12 cellular contexts compared by ENCODE assay signal in the genomic region with DNA sequence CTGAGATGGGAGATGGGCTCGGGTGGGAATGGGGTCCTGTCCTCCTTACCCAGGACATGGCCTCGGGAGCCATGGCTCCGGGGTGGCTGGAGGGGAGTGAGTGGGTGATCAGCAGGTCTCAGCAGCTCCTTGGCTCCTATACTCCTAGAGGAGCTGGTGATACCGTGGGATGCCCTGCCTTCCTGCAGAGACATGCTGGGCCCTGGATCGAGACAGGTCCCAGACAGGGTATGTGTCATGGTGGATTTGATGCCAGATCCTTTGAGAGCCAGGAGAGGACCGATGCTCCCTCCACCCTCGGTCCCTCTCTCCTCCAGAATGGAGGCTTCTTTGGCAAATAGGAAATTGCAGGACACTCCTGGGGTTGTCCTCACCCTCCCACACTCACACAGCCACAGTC. TPM values are rescaled to one million over a fixed set of nuclear protein-coding genes. Genes with fewer than 3 reads are reported as not detected.
DNase-seq lines count a peak whose midpoint lies in the region; ATAC-seq, FAIRE-seq and TF ChIP-seq lines count a peak whose summit lies in the region.
"Not testable (repeated sequence)": the region's sequence is repeated elsewhere in the genome, so short reads cannot be mapped to it uniquely, and the experiment has no call there.
"Had no signal": no experiment of that assay in that cellular context is flagged by ENCODE, and none has a peak within 500 bp of the region (broad histone marks: within the 10 kb centered on the region; RNA-seq: fewer than 3 reads in every experiment).

No MANE protein-coding gene starts in this region.

- not testable (repeated sequence) for H3K9me3 ChIP-seq in A549; GM23248 (ENCODE audit: low read depth)

- H4K5ac ChIP-seq in mesendoderm (ENCODE audit: low read length) = not testable (repeated sequence)

- not testable (repeated sequence) for TF ChIP-seq POLR2A in A549 (IDR thresholded peaks at IDR 0.05; ENCODE audit: low read length)

- 67% methylated on average over 7 of the region's 7 CpGs for WGBS in A549 (ENCODE audit: missing lambda C conversion rate)
- 10 to 33% methylated on average over 5 to 7 of the region's 7 CpGs for WGBS in GM23248 (ENCODE audit: low coverage in 1 of 2, low lambda C conversion rate in 2 of 2, missing lambda C conversion rate in 2 of 2), 2 experiments
- no CpG with 5 or more reads among the region's 7 CpGs for WGBS in mesendoderm (ENCODE audit: extremely low coverage, insufficient coverage, low lambda C conversion rate)

- in situ Hi-C loops in GM23248 (cut with MboI) = not testable (repeated sequence)

- DNase-seq in A549 (ENCODE audit: low read depth in 1 of 2, low spot score in 1 of 2); RWPE1 (ENCODE audit: low spot score); foreskin keratinocyte; mesendoderm; urothelium cell line (ENCODE audit: low spot score): not testable (repeated sequence)
- DNase-seq in GM23248 = peak; percentile 36
- peak; percentile 65 for DNase-seq in bronchial epithelial cell (ENCODE audit: low read depth)

- H3K4me1 ChIP-seq in A549 = peaks cover 39% of the 10 kb centered on the region
- not testable (repeated sequence) for H3K4me1 ChIP-seq in GM23248 (ENCODE audit: insufficient read depth); foreskin keratinocyte; mesendoderm (ENCODE audit: control insufficient read depth, low read depth, low read length)

- not testable (repeated sequence) for H3F3A ChIP-seq in GM23248 (ENCODE audit: insufficient read depth)

- H3K79me1 ChIP-seq in mesendoderm (ENCODE audit: low read length) = not testable (repeated sequence)

- ATAC-seq in A549 (peak; percentile 28 to 49; a peak in 5 of 6 replicates), foreskin keratinocyte (peak; percentile 21)

- H2BK5ac ChIP-seq in mesendoderm (ENCODE audit: low read length) = not testable (repeated sequence)

- H3K23ac ChIP-seq in mesendoderm (ENCODE audit: low read length) = not testable (repeated sequence)

- H3K4me2 ChIP-seq in A549; GM23248 (ENCODE audit: unreplicated experiment); mesendoderm (ENCODE audit: low read length): not testable (repeated sequence)

- not testable (repeated sequence) for H3K9me2 ChIP-seq in GM23248 (ENCODE audit: insufficient read depth)

- H3K27me3 ChIP-seq in GM23248 (replicated peaks; ENCODE audit: insufficient read depth) (peaks cover 49% of the 10 kb centered on the region), bronchial epithelial cell (ENCODE audit: control insufficient read depth, insufficient read depth, low read length) (peaks cover 17% of the 10 kb centered on the region), foreskin keratinocyte (peaks cover 60% of the 10 kb centered on the region)
- not testable (repeated sequence) for H3K27me3 ChIP-seq in mesendoderm (ENCODE audit: insufficient read depth, low read length, poor library complexity)

- H2AFZ ChIP-seq in GM23248 = not testable (repeated sequence)

- POLR2A ChIA-PET in A549 (lab: Yijun Ruan, JAX); RWPE1 (lab: Yijun Ruan, JAX; ENCODE audit: low non-redundant PET): not testable (repeated sequence)

- not testable (repeated sequence) for TF ChIP-seq CTCF in A549 (IDR thresholded peaks at IDR 0.05); RWPE1 (conservative IDR thresholded peaks at IDR 0.05; ENCODE audit: low read depth); bronchial epithelial cell (IDR thresholded peaks at IDR 0.05; ENCODE audit: insufficient read depth, low read length, severe bottlenecking); foreskin keratinocyte (conservative IDR thresholded peaks at IDR 0.05)

- not testable (repeated sequence) for TF ChIP-seq RAD21 in A549 (conservative IDR thresholded peaks at IDR 0.05 in 1 of 2, IDR thresholded peaks at IDR 0.05 in 1 of 2)

- not testable (repeated sequence) for H2AK5ac ChIP-seq in mesendoderm (ENCODE audit: low read length)

- H3K79me2 ChIP-seq in GM23248 (ENCODE audit: insufficient read depth); mesendoderm (ENCODE audit: control insufficient read depth, insufficient read depth, low read length): not testable (repeated sequence)

- CTCF ChIA-PET in A549 (lab: Yijun Ruan, JAX) = interaction anchor here (0.7 to 19.2 kb wide), 7 partner anchors 32 to 236 kb away, joined by 4 to 854 read pairs (median 80); a partner anchor contains a TSS
- CTCF ChIA-PET in RWPE1 (lab: Yijun Ruan, JAX) = not testable (repeated sequence)

- H3K18ac ChIP-seq in mesendoderm (ENCODE audit: low read length) = not testable (repeated sequence)

- not testable (repeated sequence) for H2BK120ac ChIP-seq in mesendoderm (ENCODE audit: low read depth, low read length)

- H3K56ac ChIP-seq in mesendoderm (ENCODE audit: low read length) = peak overlapping the region; percentile 37

- H4K20me1 ChIP-seq in GM23248 (ENCODE audit: insufficient read depth) = not testable (repeated sequence)

- not testable (repeated sequence) for H3K9ac ChIP-seq in GM23248; mesendoderm (ENCODE audit: low read length)

- not testable (repeated sequence) for TF ChIP-seq EP300 in A549 (IDR thresholded peaks at IDR 0.05)

- not testable (repeated sequence) for H2BK15ac ChIP-seq in mesendoderm (replicated peaks; ENCODE audit: low read depth)

- not testable (repeated sequence) for H3K36me3 ChIP-seq in GM23248 (ENCODE audit: low read depth); bronchial epithelial cell (ENCODE audit: control insufficient read depth, insufficient read depth, low read length); mesendoderm (ENCODE audit: control insufficient read depth, insufficient read depth, low read length)

- H3K27ac ChIP-seq in A549 = peak overlapping the region; percentile 10 to 72; a peak in 4 of 6 replicates
- not testable (repeated sequence) for H3K27ac ChIP-seq in GM23248; foreskin keratinocyte; mesendoderm (ENCODE audit: low read depth, low read length)
- H3K27ac ChIP-seq in RWPE1 = peak overlapping the region; percentile 69

- FAIRE-seq in A549 (lab: Jason Lieb, UNC) (peak; percentile 39), bronchial epithelial cell (lab: Jason Lieb, UNC) (peak; percentile 75), urothelium cell line (lab: Jason Lieb, UNC) (peak; percentile 9)

- not testable (repeated sequence) for H3K4ac ChIP-seq in mesendoderm (ENCODE audit: low read depth, low read length)

- H4K8ac ChIP-seq in mesendoderm (ENCODE audit: low read depth, low read length) = not testable (repeated sequence)

- H3K4me3 ChIP-seq in A549; GM23248; bronchial epithelial cell (ENCODE audit: low read depth, low read length); mesendoderm (ENCODE audit: low read length): not testable (repeated sequence)

RNA-seq across cellular contexts. Expression of a gene that starts 32.0 kb away (rescaled TPM):
- polyA plus RNA-seq in A549 (2011; rRNA removed) (0.70 and 0.88 TPM in 2 replicates), A549 (2017; fragmentation: RNase III; extraction: RNeasy Plus Mini Kit Qiagen cat#74134 plus additional on column Dnase treatment) (1.0 to 1.9 TPM (median 1.1 TPM) in 3 replicates), GM23248 (2016; fragmentation: Nextera tagmentation; extraction: Ambion mirVana) (not detected in 2 replicates), foreskin keratinocyte (0.52 and 1.6 TPM in 2 replicates)
- polyA plus RNA-seq in A549 (2012; cell fraction: cytosol; rRNA removed) = 0.97 and 0.98 TPM in 2 replicates
- polyA plus RNA-seq in A549 (2012; cell fraction: nucleus; rRNA removed) = 1.4 TPM in 2 replicates
- 0.88 and 1.6 TPM in 2 replicates for polyA minus RNA-seq in A549 (2011; rRNA and poly(A)+ RNA removed)
- total RNA-seq in GM23248 (2014; rRNA removed; shearing (Covaris generic)) = not detected in 2 replicates
- total RNA-seq in bronchial epithelial cell (not detected in 2 replicates), foreskin keratinocyte (0.71 and 0.75 TPM in 2 replicates)
- 0.83 TPM for polyA plus RNA-seq in mesendoderm (2013, experiment 1 of 2)
- 0.63 TPM for polyA plus RNA-seq in mesendoderm (2013, experiment 2 of 2)
- total RNA-seq: CD4-positive, alpha-beta T cell; CD8-positive, alpha-beta memory T cell; H1; H7 had no signal
- polyA plus RNA-seq: CD14-positive monocyte; CD8-positive, alpha-beta memory T cell; H1 had no signal

RNA-seq across cellular contexts. Expression of a gene that starts 35.3 kb away (rescaled TPM):
- polyA plus RNA-seq in A549 (2011; rRNA removed) = not detected in 2 replicates
- polyA plus RNA-seq in A549 (2012; cell fraction: cytosol; rRNA removed) = under 0.01 and 0.01 TPM in 2 replicates
- polyA plus RNA-seq in A549 (2012; cell fraction: nucleus; rRNA removed) = not detected in 2 replicates
- polyA plus RNA-seq in A549 (2017; fragmentation: RNase III; extraction: RNeasy Plus Mini Kit Qiagen cat#74134 plus additional on column Dnase treatment) = not detected in 3 replicates
- 0.08 TPM in 1 of 2 replicates, not detected in the other for polyA minus RNA-seq in A549 (2011; rRNA and poly(A)+ RNA removed)
- not detected in 2 replicates for total RNA-seq in GM23248 (2014; rRNA removed; shearing (Covaris generic))
- polyA plus RNA-seq in GM23248 (2016; fragmentation: Nextera tagmentation; extraction: Ambion mirVana) = 0.20 and 0.27 TPM in 2 replicates
- total RNA-seq in bronchial epithelial cell = 0.13 and 0.53 TPM in 2 replicates
- 0.17 TPM in 1 of 2 replicates, not detected in the other for total RNA-seq in foreskin keratinocyte
- polyA plus RNA-seq in foreskin keratinocyte = 0.07 TPM in 2 replicates
- 11.1 TPM for polyA plus RNA-seq in mesendoderm (2013, experiment 1 of 2)
- polyA plus RNA-seq in mesendoderm (2013, experiment 2 of 2) = 9.8 TPM
- total RNA-seq: CD4-positive, alpha-beta T cell; CD8-positive, alpha-beta memory T cell had no signal
- polyA plus RNA-seq: CD14-positive monocyte; CD8-positive, alpha-beta memory T cell had no signal
